Comparison of ENCODE assay signal across 23 cellular contexts in the genomic region with DNA sequence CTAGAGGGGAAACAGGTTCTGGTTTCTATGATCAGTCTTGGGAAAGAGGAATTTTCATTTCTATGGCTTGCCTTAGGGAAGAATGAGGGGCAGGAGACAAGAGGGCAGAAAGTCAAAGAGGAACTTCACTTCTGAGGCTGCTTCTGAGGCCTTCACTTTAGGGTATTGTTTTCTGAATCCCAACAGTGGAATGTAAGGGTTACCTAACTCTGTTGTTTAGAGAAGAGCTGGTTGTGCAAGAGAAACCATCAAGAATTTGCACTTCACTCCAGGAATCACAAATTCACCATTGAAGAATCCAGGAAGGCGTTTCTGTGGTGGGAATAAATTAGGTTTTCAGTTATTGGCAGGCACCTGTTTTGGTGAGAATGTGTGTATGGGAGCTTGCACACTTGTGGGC.
DNase-seq lines count a peak whose midpoint lies in the region; ATAC-seq and TF ChIP-seq lines count a peak whose summit lies in the region.
"Had no signal": no experiment of that assay in that cellular context is flagged by ENCODE, and none has a peak within 500 bp of the region (broad histone marks: within the 10 kb centered on the region; RNA-seq: fewer than 3 reads in every experiment).

No MANE protein-coding gene starts in this region.

- no peaks in the 10 kb centered on the region for H3K23me2 ChIP-seq in H9 (ENCODE audit: insufficient read length, low read depth, low read length, poor library complexity, severe bottlenecking)

- H2AK5ac ChIP-seq in H9 (ENCODE audit: insufficient read length, low read length), result no peak overlapping the region

- H4K91ac ChIP-seq in H9 (ENCODE audit: insufficient read length, low read depth, low read length), result no peak overlapping the region

- TF ChIP-seq CTCF in H9 (conservative IDR thresholded peaks at IDR 0.05) (no peak), hepatocyte (IDR thresholded peaks at IDR 0.05; ENCODE audit: poor library complexity) (no peak), heart left ventricle (IDR thresholded peaks at IDR 0.05) (no peak)

- H3K79me2 ChIP-seq in H9 (ENCODE audit: insufficient read depth, low read length) (no peaks in the 10 kb centered on the region), hepatocyte (no peaks in the 10 kb centered on the region), Karpas-422 (ENCODE audit: low read length) (no peaks in the 10 kb centered on the region)

- H3T11ph ChIP-seq in H9 (ENCODE audit: low read length), result no peak overlapping the region

- no peaks in the 10 kb centered on the region for H3K9me3 Mint-ChIP-seq in H9
- H3K9me3 Mint-ChIP-seq: activated T-cell treated with anti-CD3 and anti-CD28 coated beads, Interleukin-2, amount 50 U/mL, for 24 hours; CD8-positive, alpha-beta T cell; naive thymus-derived CD8-positive, alpha-beta T cell; stimulated activated naive CD8-positive, alpha-beta T cell treated with anti-CD3 and anti-CD28 coated beads, Interleukin-15, Interleukin-2, amounts not matched to agents 100 ng/mL and 50 ng/mL, for 24 hours had no signal

- H2AFZ ChIP-seq in H9 (ENCODE audit: low read length), result no peak overlapping the region
- no peak overlapping the region for H2AFZ ChIP-seq in hepatocyte
- H2AFZ ChIP-seq in Karpas-422 (ENCODE audit: low read length), result no peak overlapping the region

- H3K27ac Mint-ChIP-seq in H9, result no peak overlapping the region
- H3K27ac Mint-ChIP-seq: activated CD8-positive, alpha-beta T cell treated with anti-CD3 and anti-CD28 coated beads, Interleukin-2, amount 10 ng/mL, durations not matched to agents 7 days and 5 days; activated T-cell treated with anti-CD3 and anti-CD28 coated beads, Interleukin-2, amount 50 U/mL, for 24 hours; CD8-positive, alpha-beta T cell; naive thymus-derived CD8-positive, alpha-beta T cell; stimulated activated naive CD8-positive, alpha-beta T cell treated with anti-CD3 and anti-CD28 coated beads, Interleukin-15, Interleukin-2, amounts not matched to agents 100 ng/mL and 50 ng/mL, for 24 hours had no signal

- H3K36me3 Mint-ChIP-seq in H9 (ENCODE audit: insufficient read depth in 1 of 3, low read depth in 3 of 3), result no peaks in the 10 kb centered on the region
- H3K36me3 Mint-ChIP-seq: CD8-positive, alpha-beta T cell; naive thymus-derived CD8-positive, alpha-beta T cell had no signal

- DNase-seq in H9 (no peak), astrocyte of the hippocampus (ENCODE audit: low read depth, low spot score) (peak; percentile 56), hepatocyte (ENCODE audit: low spot score) (no peak), Karpas-422 (no peak), OCI-M2 (lab: John Stamatoyannopoulos, UW; ENCODE audit: unreplicated experiment) (no peak), heart left ventricle (no peak), DMS153 treated with DMSO at 0.1 percent for 48 hours (lab: John Stamatoyannopoulos, UW; ENCODE audit: unreplicated experiment) (no peak)
- DNase-seq: activated CD8-positive, alpha-beta T cell treated with anti-CD3 and anti-CD28 coated beads, Interleukin-2, amount 10 ng/mL, durations not matched to agents 7 days and 5 days; activated naive CD4-positive, alpha-beta T cell; activated T-cell treated with anti-CD3 and anti-CD28 coated beads, Interleukin-2, amount 50 U/mL, for 24 hours; adrenal gland; AML-193; CD8-positive, alpha-beta T cell; DMS153; GDM1; KG1; midbrain; MV-4-11; naive thymus-derived CD8-positive, alpha-beta T cell; NCI-H1694; NCI-H69 had no signal

- peaks cover 14 to 17% of the 10 kb centered on the region in 2 experiments for H3K4me1 Mint-ChIP-seq in H9
- H3K4me1 Mint-ChIP-seq: naive thymus-derived CD8-positive, alpha-beta T cell had no signal

- no peak overlapping the region for H3K23ac ChIP-seq in H9 (ENCODE audit: insufficient read length, low read depth, low read length)

- no peak overlapping the region for H2BK5ac ChIP-seq in H9 (ENCODE audit: insufficient read length, low read length)

- no CpG with 5 or more reads among the region's 1 CpG for WGBS in H9 (ENCODE audit: extremely low coverage, insufficient read length, low lambda C conversion rate)
- 93% methylated on average over 1 of the region's 1 CpG for WGBS in hepatocyte (ENCODE audit: low lambda C conversion rate, missing lambda C conversion rate)
- WGBS in heart left ventricle, 4 donors, result 75 to 100% (median 92%) methylated on average over 1 of the region's 1 CpG

- no peak overlapping the region for H3K18ac ChIP-seq in H9 (ENCODE audit: insufficient read length, low read depth, low read length)

- H4K20me1 ChIP-seq in H9 (ENCODE audit: control insufficient read depth, insufficient read depth, insufficient read length) (no peaks in the 10 kb centered on the region), hepatocyte (ENCODE audit: insufficient read depth, poor library complexity, severe bottlenecking) (no peaks in the 10 kb centered on the region), Karpas-422 (ENCODE audit: insufficient read depth, low read depth, low read length) (no peaks in the 10 kb centered on the region)

- peaks cover 1% of the 10 kb centered on the region for H3K27me3 Mint-ChIP-seq in H9 (ENCODE audit: low read depth)
- H3K27me3 Mint-ChIP-seq: naive thymus-derived CD8-positive, alpha-beta T cell; stimulated activated naive CD8-positive, alpha-beta T cell treated with anti-CD3 and anti-CD28 coated beads, Interleukin-15, Interleukin-2, amounts not matched to agents 100 ng/mL and 50 ng/mL, for 24 hours had no signal

- H3K9me2 ChIP-seq in hepatocyte (replicated peaks; ENCODE audit: insufficient read depth), result no peaks in the 10 kb centered on the region
- H3K9me2 ChIP-seq in Karpas-422 (replicated peaks; ENCODE audit: insufficient read depth, low read length), result no peaks in the 10 kb centered on the region

- H3K14ac ChIP-seq in H9 (ENCODE audit: insufficient read depth, low read length), result peak overlapping the region; percentile 17; the same call in 1 of the 2 replicates

- no peak overlapping the region for H3K4me3 Mint-ChIP-seq in H9
- H3K4me3 Mint-ChIP-seq: activated CD8-positive, alpha-beta T cell treated with anti-CD3 and anti-CD28 coated beads, Interleukin-2, amount 10 ng/mL, durations not matched to agents 7 days and 5 days; activated T-cell treated with anti-CD3 and anti-CD28 coated beads, Interleukin-2, amount 50 U/mL, for 24 hours; CD8-positive, alpha-beta T cell; naive thymus-derived CD8-positive, alpha-beta T cell; stimulated activated naive CD8-positive, alpha-beta T cell treated with anti-CD3 and anti-CD28 coated beads, Interleukin-15, Interleukin-2, amounts not matched to agents 100 ng/mL and 50 ng/mL, for 24 hours had no signal

- H3K56ac ChIP-seq in H9 (ENCODE audit: insufficient read length, low read depth, low read length), result no peak overlapping the region

- intact Hi-C loops in heart left ventricle (cut with DNase I), result no loop called here

- no peak overlapping the region for H4K8ac ChIP-seq in H9 (replicated peaks; ENCODE audit: insufficient read length, low read depth, low read length)

- no peak overlapping the region for H2BK20ac ChIP-seq in H9 (ENCODE audit: low read depth, low read length, poor library complexity, severe bottlenecking)

- H2BK15ac ChIP-seq in H9 (ENCODE audit: low read depth, low read length), result no peak overlapping the region

- H3K4me1 ChIP-seq in H9 (ENCODE audit: insufficient read depth, low read length), result no peaks in the 10 kb centered on the region
- peaks cover 15% of the 10 kb centered on the region for H3K4me1 ChIP-seq in hepatocyte (ENCODE audit: insufficient read depth)
- H3K4me1 ChIP-seq in Karpas-422 (ENCODE audit: low read length), result no peaks in the 10 kb centered on the region
- H3K4me1 ChIP-seq in heart left ventricle, result no peaks in the 10 kb centered on the region
- H3K4me1 ChIP-seq: adrenal gland had no signal

- no peak overlapping the region for H4K5ac ChIP-seq in H9 (ENCODE audit: insufficient read length, low read depth, low read length)

- H3K9ac ChIP-seq in H9 (ENCODE audit: extremely low read depth, insufficient read length, low read length), result no peak overlapping the region
- H3K9ac ChIP-seq in Karpas-422 (ENCODE audit: low read length), result no peak overlapping the region

- H3K27ac ChIP-seq in H9 (ENCODE audit: insufficient read length, low read depth, low read length), result no peak overlapping the region
- peak overlapping the region; percentile 42 for H3K27ac ChIP-seq in hepatocyte
- no peak overlapping the region for H3K27ac ChIP-seq in Karpas-422 (ENCODE audit: low read length)
- no peak overlapping the region for H3K27ac ChIP-seq in heart left ventricle
- H3K27ac ChIP-seq: adrenal gland had no signal

- H3K27me3 ChIP-seq in H9 (ENCODE audit: insufficient read depth, low read length) (no peaks in the 10 kb centered on the region), hepatocyte (no peaks in the 10 kb centered on the region), Karpas-422 (ENCODE audit: low read length) (no peaks in the 10 kb centered on the region), heart left ventricle (peaks cover 0 to 24% (median 0%) of the 10 kb centered on the region in 9 donors)
- H3K27me3 ChIP-seq: adrenal gland had no signal

- H3K36me3 ChIP-seq in hepatocyte (replicated peaks; ENCODE audit: insufficient read depth, low read depth) (no peaks in the 10 kb centered on the region), Karpas-422 (ENCODE audit: insufficient read depth, low read length) (no peaks in the 10 kb centered on the region), heart left ventricle (no peaks in the 10 kb centered on the region)
- H3K36me3 ChIP-seq: adrenal gland had no signal

- H2BK12ac ChIP-seq in H9 (ENCODE audit: insufficient read length, low read depth, low read length), result no peak overlapping the region

- no peaks in the 10 kb centered on the region for H3K9me3 ChIP-seq in H9 (ENCODE audit: control insufficient read depth, low read depth, low read length)
- H3K9me3 ChIP-seq in hepatocyte (ENCODE audit: low read depth), result no peaks in the 10 kb centered on the region
- no peaks in the 10 kb centered on the region for H3K9me3 ChIP-seq in Karpas-422 (ENCODE audit: low read length)
- no peaks in the 10 kb centered on the region for H3K9me3 ChIP-seq in heart left ventricle
- H3K9me3 ChIP-seq: adrenal gland had no signal

- no peak overlapping the region for H3K4me2 ChIP-seq in H9 (ENCODE audit: insufficient read depth, insufficient read length, low read length)
- no peak overlapping the region for H3K4me2 ChIP-seq in hepatocyte
- H3K4me2 ChIP-seq in Karpas-422 (ENCODE audit: low read depth, low read length, poor library complexity, severe bottlenecking), result no peak overlapping the region

- H2BK120ac ChIP-seq in H9 (ENCODE audit: low read depth, low read length, poor library complexity, severe bottlenecking), result no peak overlapping the region

- H3K4ac ChIP-seq in H9 (ENCODE audit: low read depth, low read length), result no peak overlapping the region

- H3K4me3 ChIP-seq in hepatocyte, result no peak overlapping the region
- no peak overlapping the region for H3K4me3 ChIP-seq in Karpas-422 (ENCODE audit: low read length)
- no peak overlapping the region for H3K4me3 ChIP-seq in heart left ventricle
- H3K4me3 ChIP-seq: adrenal gland had no signal

- H3K79me1 ChIP-seq in H9 (ENCODE audit: insufficient read depth, low read depth, low read length, poor library complexity, severe bottlenecking), result no peaks in the 10 kb centered on the region

- TF ChIP-seq POLR2A in heart left ventricle (IDR thresholded peaks at IDR 0.05), result no peak

- no peak for ATAC-seq in heart left ventricle
- ATAC-seq: activated CD8-positive, alpha-beta T cell treated with anti-CD3 and anti-CD28 coated beads, Interleukin-2, amount 10 ng/mL, durations not matched to agents 7 days and 5 days; CD8-positive, alpha-beta T cell; left lobe of liver; naive thymus-derived CD8-positive, alpha-beta T cell had no signal
